In the genomic region with DNA sequence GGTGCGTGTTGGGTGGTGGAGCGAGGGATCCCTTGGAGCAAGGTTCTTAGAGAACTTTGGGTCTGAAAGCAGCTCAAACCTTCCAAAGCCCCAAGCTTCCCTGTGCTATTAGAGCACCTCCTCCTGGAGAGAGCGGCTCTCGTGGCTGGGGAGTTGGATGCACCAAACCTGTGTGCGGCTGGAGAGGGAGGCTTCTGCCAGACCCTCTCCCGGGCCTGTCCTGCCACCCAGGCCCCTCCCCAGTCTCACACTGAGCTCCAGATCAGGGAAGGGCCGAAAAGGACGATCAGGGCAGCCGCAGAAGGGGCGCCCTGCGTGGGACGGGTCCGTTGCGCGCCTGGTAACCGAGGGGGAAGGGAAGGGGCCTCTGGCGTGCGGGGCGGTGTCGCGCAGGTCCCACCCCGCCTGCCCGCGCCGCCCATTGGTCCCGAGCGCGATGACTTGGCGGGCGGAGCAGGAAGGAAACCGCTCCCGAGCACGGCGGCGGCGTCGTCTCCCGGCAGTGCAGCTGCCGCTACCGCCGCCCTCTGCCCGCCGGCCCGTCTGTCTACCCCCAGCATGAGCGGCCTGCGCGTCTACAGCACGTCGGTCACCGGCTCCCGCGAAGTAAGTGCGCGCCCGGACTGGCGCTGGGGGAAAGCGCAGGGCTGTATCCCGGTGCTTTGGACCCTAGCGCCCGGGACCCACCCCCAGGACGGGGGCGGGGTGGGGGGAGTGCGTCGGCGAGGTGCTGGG, we compare ENCODE assay signal across 8 cellular contexts. TPM values are rescaled to one million over a fixed set of nuclear protein-coding genes. Genes with fewer than 3 reads are reported as not detected.
DNase-seq lines count a peak whose midpoint lies in the region; ATAC-seq and TF ChIP-seq lines count a peak whose summit lies in the region.

Gene SH3BGRL3 (plus strand): TSS at position 489 of the 735 bp plus-strand sequence. CDS start 70 bp downstream, at position 559.

- BruUV-seq in HCT116 (replicated peaks; lab: Mats Ljungman, UMichigan), result no TSS peak

- H3K4me3 Mint-ChIP-seq in T-helper 17 cell, result peak within 1 kb of the TSS; percentile 97

- CTCF ChIA-PET in HCT116 (lab: Charles Lee), result interaction anchor here (0.6 to 2.0 kb wide), 11 partner anchors 10 to 137 kb away, joined by 3 to 9 read pairs (median 4); partner anchors contain the start of genes CEP85 and CNKSR1

- DNase-seq in GM06990 (ENCODE audit: extremely low read depth, insufficient read length), result peak; percentile 89
- peak; percentile 57 for DNase-seq in HCT116 (ENCODE audit: low read depth, low spot score)
- peak; percentile 46 for DNase-seq in NCI-H1048 (lab: John Stamatoyannopoulos, UW)
- peak; percentile 76 to 85 (median 84) for DNase-seq in T-helper 17 cell
- peak; percentile 66 for DNase-seq in amniotic stem cell (lab: John Stamatoyannopoulos, UW)
- DNase-seq in left ventricle myocardium inferior, result peak; percentile 92
- peak; percentile 91 to 92 for DNase-seq in psoas muscle

- H3K4me3 ChIP-seq in GM06990 (replicated peaks; ENCODE audit: low read depth, low read length), result peak within 1 kb of the TSS; percentile 88
- H3K4me3 ChIP-seq in HCT116 (replicated peaks in 1 of 2; ENCODE audit: low read depth in 1 of 2, low read length in 2 of 2), result peak within 1 kb of the TSS; percentile 74 to 76
- peak within 1 kb of the TSS; percentile 92 for H3K4me3 ChIP-seq in left ventricle myocardium inferior
- H3K4me3 ChIP-seq in psoas muscle, result peak within 1 kb of the TSS; percentile 78
- H3K4me3 ChIP-seq in urinary bladder (ENCODE audit: low read depth, low read length), result peak within 1 kb of the TSS; percentile 80

- peak within 1 kb of the TSS; percentile 83 for H3K9ac ChIP-seq in HCT116 (ENCODE audit: low read length)

- H3K36me3 ChIP-seq in GM06990 (ENCODE audit: control insufficient read depth, insufficient read depth, low read length) (peaks cover 3% of the 10 kb centered on the region), HCT116 (ENCODE audit: control insufficient read depth in 1 of 2, insufficient read depth in 2 of 2, low read length in 2 of 2) (peaks cover 13 to 22% of the 10 kb centered on the region in 2 experiments), left ventricle myocardium inferior (peaks cover 32% of the 10 kb centered on the region), psoas muscle (ENCODE audit: insufficient read depth in 1 of 2, low read depth in 1 of 2) (peaks cover 4 to 37% of the 10 kb centered on the region in 2 donors), urinary bladder (ENCODE audit: insufficient read depth) (no peaks in the 10 kb centered on the region)

- TF ChIP-seq POLR2A in HCT116 (IDR thresholded peaks at IDR 0.05; ENCODE audit: borderline replicate concordance, extremely low read depth, insufficient read depth, insufficient read length), result peak; percentile 68

- H3K4me1 Mint-ChIP-seq in T-helper 17 cell, result peaks cover 73% of the 10 kb centered on the region

- WGBS in psoas muscle, 3 donors, result 8 to 12% (median 11%) methylated on average over 37 to 65 of the region's 65 CpGs
- under 1% methylated on average over 65 of the region's 65 CpGs for WGBS in urinary bladder

- H3K27me3 Mint-ChIP-seq in T-helper 17 cell, result no peaks in the 10 kb centered on the region

- peak within 1 kb of the TSS; percentile 81 for H3K27ac ChIP-seq in HCT116 (ENCODE audit: low read depth, low read length)
- H3K27ac ChIP-seq in left ventricle myocardium inferior (replicated peaks), result peak within 1 kb of the TSS; percentile 98
- H3K27ac ChIP-seq in psoas muscle, result peak within 1 kb of the TSS; percentile 92
- peak within 1 kb of the TSS; percentile 98 for H3K27ac ChIP-seq in urinary bladder (ENCODE audit: low read depth)

- POLR2A ChIA-PET in HCT116 (lab: Charles Lee), result interaction anchor here (1.0 kb wide), 1 partner anchor 98 kb away, joined by 5 read pairs; no protein-coding TSS in a partner anchor

- RAD21 ChIA-PET in HCT116 (lab: Charles Lee; ENCODE audit: low non-redundant PET in 1 of 2, low total read pairs in 2 of 2, uncharacterized antibody in 2 of 2, unreplicated experiment in 2 of 2), result interaction anchor here in 1 of 2 experiments (1.0 kb wide), 1 partner anchor 138 kb away, joined by 4 read pairs; no protein-coding TSS in a partner anchor

- no peaks in the 10 kb centered on the region for H4K20me1 ChIP-seq in HCT116 (ENCODE audit: insufficient read depth)

- no peak for TF ChIP-seq RAD21 in HCT116 (IDR thresholded peaks at IDR 0.05; ENCODE audit: low read depth)

- no peaks in the 10 kb centered on the region for H3K9me3 ChIP-seq in HCT116 (ENCODE audit: control insufficient read depth in 1 of 2, insufficient read depth in 1 of 2, low read depth in 1 of 2, low read length in 2 of 2)
- no peaks in the 10 kb centered on the region for H3K9me3 ChIP-seq in T-helper 17 cell (ENCODE audit: control insufficient read depth, low read length, poor library complexity, severe bottlenecking)
- H3K9me3 ChIP-seq in left ventricle myocardium inferior (replicated peaks), result no peaks in the 10 kb centered on the region
- H3K9me3 ChIP-seq in psoas muscle, result no peaks in the 10 kb centered on the region

- peaks cover 20% of the 10 kb centered on the region for H3K79me2 ChIP-seq in HCT116 (ENCODE audit: insufficient read depth, low read length)

- no peaks in the 10 kb centered on the region for H3K9me2 ChIP-seq in HCT116 (ENCODE audit: insufficient read depth)

- H3K4me1 ChIP-seq in HCT116 (ENCODE audit: control insufficient read depth in 1 of 2, insufficient read depth in 2 of 2, low read length in 2 of 2), result peaks cover 42 to 95% of the 10 kb centered on the region in 2 experiments
- H3K4me1 ChIP-seq in left ventricle myocardium inferior, result peaks cover 92% of the 10 kb centered on the region
- H3K4me1 ChIP-seq in psoas muscle, result peaks cover 74% of the 10 kb centered on the region
- no peaks in the 10 kb centered on the region for H3K4me1 ChIP-seq in urinary bladder (ENCODE audit: insufficient read depth)

- H2AFZ ChIP-seq in HCT116 (ENCODE audit: low read depth, low read length, poor library complexity, severe bottlenecking), result no peak within 1 kb of the TSS

- peak within 1 kb of the TSS; percentile 97 for H3K4me2 ChIP-seq in HCT116 (ENCODE audit: low read length)

- ATAC-seq in HCT116, result peak; percentile 79
- peak; percentile 71 for ATAC-seq in T-helper 17 cell
- peak; percentile 57 to 62 (median 58) for ATAC-seq in psoas muscle

- H3K36me3 Mint-ChIP-seq in T-helper 17 cell (ENCODE audit: low read depth), result peaks cover 17% of the 10 kb centered on the region

- peak within 1 kb of the TSS; percentile 97 for H3K27ac Mint-ChIP-seq in T-helper 17 cell

- H3K27me3 ChIP-seq in GM06990 (replicated peaks; ENCODE audit: control insufficient read depth, insufficient read depth, low read length) (no peaks in the 10 kb centered on the region), HCT116 (ENCODE audit: insufficient read depth, low read length) (no peaks in the 10 kb centered on the region), left ventricle myocardium inferior (ENCODE audit: low read depth) (no peaks in the 10 kb centered on the region), psoas muscle (ENCODE audit: insufficient read depth in 3 of 3, low read length in 2 of 3) (no peaks in the 10 kb centered on the region)

- intact Hi-C loops in HCT116 (cut with micrococcal nuclease) (loop anchor here (5.0 kb wide), 1 partner anchor 242 kb away; no protein-coding TSS in a partner anchor), left ventricle myocardium inferior (cut with micrococcal nuclease) (loop anchor here (5.0 kb wide), 1 partner anchor 43 kb away; no protein-coding TSS in a partner anchor), psoas muscle (cut with DNase I) (no loop called here)

- TF ChIP-seq CTCF in GM06990 (IDR thresholded peaks at IDR 0.05; ENCODE audit: insufficient read depth, low read length, poor library complexity, severe bottlenecking) (peak; percentile 43), HCT116 (IDR thresholded peaks at IDR 0.05 in 2 of 3, conservative IDR thresholded peaks at IDR 0.05 in 1 of 3; ENCODE audit: borderline replicate concordance in 1 of 3, insufficient read depth in 1 of 3, low read depth in 2 of 3, low read length in 2 of 3) (peak in 2 of 3 experiments; percentile 70 to 77; a peak in 4 of 6 replicates), left ventricle myocardium inferior (IDR thresholded peaks at IDR 0.05; ENCODE audit: borderline replicate concordance) (peak; percentile 47), psoas muscle (IDR thresholded peaks at IDR 0.05) (peak; percentile 15)

TF ChIP-seq in HCT116, 20 proteins besides CTCF, POLR2A, EP300 and RAD21:
- TF ChIP-seq POLR2AphosphoS5 (IDR thresholded peaks at IDR 0.05; ENCODE audit: low read depth, low read length) (peak; percentile 96), YY1 (IDR thresholded peaks at IDR 0.05; ENCODE audit: extremely low read depth, insufficient replicate concordance, low read depth, low read length) (no peak), ZFX (IDR thresholded peaks at IDR 0.05) (peak; percentile 30; the same call in 1 of the 2 replicates)

RNA-seq across cellular contexts. Expression of gene SH3BGRL3, which starts in this region (rescaled TPM):
- 112 TPM for total RNA-seq in HCT116 (2021; ENCODE audit: unreplicated experiment)
- polyA plus RNA-seq in HCT116 (2012), result 159 and 169 TPM in 2 replicates
- total RNA-seq in T-helper 17 cell, result 100 to 1,000 TPM; 361 to 435 TPM
- total RNA-seq in left ventricle myocardium inferior, result 32.1 TPM
- 10 to 100 TPM; 21.4 to 30.6 (median 22.6) TPM for total RNA-seq in psoas muscle
- 10 to 100 TPM; 10.9 to 78.1 (median 18.2) TPM for polyA plus RNA-seq in psoas muscle
- 12.3 TPM for total RNA-seq in urinary bladder
- polyA plus RNA-seq in urinary bladder, result 123 TPM

Comparison
In these comparisons a context has a peak if more than half of its experiments do, and no peak if none do; other contexts are left out.
1. Peak in every context shown above with its lines: DNase-seq, ATAC-seq, H3K4me3 ChIP-seq and H3K27ac ChIP-seq.
2. CTCF ChIP-seq: peak in every context shown above with its lines; median percentile 74 in HCT116; 47 in left ventricle myocardium inferior; 43 in GM06990; 15 in psoas muscle.
3. intact Hi-C loops: an anchor here in HCT116 (5.0 kb wide) and left ventricle myocardium inferior (5.0 kb wide); none called in psoas muscle.